ENCODE assay signal across 23 cellular contexts in the genomic region with DNA sequence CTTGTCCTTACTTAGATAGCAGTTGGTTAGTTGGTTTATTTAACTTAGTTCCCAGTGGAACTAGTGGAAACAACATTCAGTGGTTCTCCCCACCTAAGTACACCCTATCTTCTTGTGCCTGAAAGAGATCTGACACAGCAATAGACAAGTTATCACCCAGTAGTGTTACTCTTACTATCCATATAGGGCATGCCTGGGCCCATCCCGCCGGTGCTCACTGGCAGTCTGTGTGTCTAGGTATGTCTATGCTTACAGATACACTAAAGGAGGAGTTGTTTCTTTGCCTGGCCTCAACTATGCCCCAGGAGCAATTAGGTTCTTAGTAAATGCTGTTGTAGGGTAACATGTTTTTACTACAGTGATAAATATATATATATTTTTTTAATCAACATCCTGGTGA. TPM values are rescaled to one million over a fixed set of nuclear protein-coding genes. Genes with fewer than 3 reads are reported as not detected.
A peak's percentile ranks its signal among the peaks of the same experiment; 100 is the strongest.
DNase-seq lines count a peak whose midpoint lies in the region; ATAC-seq, FAIRE-seq and TF ChIP-seq lines count a peak whose summit lies in the region.
"Had no signal": no experiment of that assay in that cellular context is flagged by ENCODE, and none has a peak within 500 bp of the region (broad histone marks: within the 10 kb centered on the region; RNA-seq: fewer than 3 reads in every experiment).

No MANE protein-coding gene starts in this region.

- peak overlapping the region; percentile 96 for H2BK120ac ChIP-seq in H1 (replicated peaks; ENCODE audit: low read depth, low read length)

- H3K27ac ChIP-seq in breast epithelium (no peak overlapping the region), H1 (ENCODE audit: low read depth, low read length) (no peak overlapping the region), keratinocyte (ENCODE audit: control insufficient read depth, insufficient read depth, low read length) (peak overlapping the region; percentile 11), smooth muscle cell (ENCODE audit: low read depth) (peak overlapping the region; percentile 24)
- H3K27ac ChIP-seq: C4-2B, PC-9 had no signal

- H2BK20ac ChIP-seq in H1 (ENCODE audit: low read length) = no peak overlapping the region

- TF ChIP-seq POLR2A in breast epithelium (IDR thresholded peaks at IDR 0.05) = no peak
- TF ChIP-seq POLR2A in H1 (IDR thresholded peaks at IDR 0.05; ENCODE audit: control extremely low read depth in 1 of 2, low read depth in 2 of 2, low read length in 2 of 2) = no peak

- no peak for TF ChIP-seq RAD21 in H1 (IDR thresholded peaks at IDR 0.05 in 1 of 2, conservative IDR thresholded peaks at IDR 0.05 in 1 of 2; ENCODE audit: low read depth in 2 of 2, low read length in 2 of 2)

- H3K9me3 Mint-ChIP-seq in MCF 10A (ENCODE audit: unreplicated experiment) = peaks cover 8% of the 10 kb centered on the region
- no peaks in the 10 kb centered on the region for H3K9me3 Mint-ChIP-seq in natural killer cell treated with Interleukin-12 subunit alpha and Interleukin-12 subunit beta and Interleukin-15 and Interleukin-18, amount 100 ng/mL, for 72 hours

- peak overlapping the region; percentile 90; the same call in 1 of the 2 replicates for H2AFZ ChIP-seq in H1 (ENCODE audit: low read length)
- no peak overlapping the region for H2AFZ ChIP-seq in keratinocyte (ENCODE audit: control insufficient read depth, low read length)
- H2AFZ ChIP-seq in smooth muscle cell (ENCODE audit: low read depth) = peak overlapping the region; percentile 68
- H2AFZ ChIP-seq: PC-9 had no signal

- H3K9me3 ChIP-seq in breast epithelium = no peaks in the 10 kb centered on the region
- H3K9me3 ChIP-seq in H1 (ENCODE audit: insufficient read depth in 2 of 2, low read depth in 1 of 2, low read length in 1 of 2) = no peaks in the 10 kb centered on the region
- no peaks in the 10 kb centered on the region for H3K9me3 ChIP-seq in keratinocyte (ENCODE audit: control insufficient read depth, low read depth, low read length)
- H3K9me3 ChIP-seq in smooth muscle cell (replicated peaks; ENCODE audit: low read depth) = no peaks in the 10 kb centered on the region

- H2BK15ac ChIP-seq in H1 (ENCODE audit: low read length) = no peak overlapping the region

- BruUV-seq in MCF 10A (replicated peaks; lab: Mats Ljungman, UMichigan) = no TSS peak

- dilution Hi-C loops in keratinocyte (cut with MboI; ENCODE audit: extremely low pct_ligation_motif_present, low sequenced_read_pairs) = no loop called here

- no peaks in the 10 kb centered on the region for H3K79me1 ChIP-seq in H1 (ENCODE audit: low read depth, low read length)

- TF ChIP-seq CTCF in MCF 10A (IDR thresholded peaks at IDR 0.05; ENCODE audit: unreplicated experiment) (no peak), breast epithelium (IDR thresholded peaks at IDR 0.05) (no peak), H1 (IDR thresholded peaks at IDR 0.05; ENCODE audit: control extremely low read depth in 1 of 3, insufficient read depth in 1 of 3, low read depth in 1 of 3, low read length in 3 of 3) (no peak), keratinocyte (optimal IDR thresholded peaks at IDR 0.05 in 1 of 3, IDR thresholded peaks at IDR 0.05 in 1 of 3, conservative IDR thresholded peaks at IDR 0.05 in 1 of 3; ENCODE audit: extremely low read depth in 1 of 3, insufficient read depth in 2 of 3, low read length in 3 of 3) (no peak), smooth muscle cell (IDR thresholded peaks at IDR 0.05; ENCODE audit: borderline replicate concordance, insufficient read depth, poor library complexity, severe bottlenecking) (no peak)

- H3K56ac ChIP-seq in H1 (replicated peaks; ENCODE audit: insufficient read length, low read depth, low read length) = peak overlapping the region; percentile 39

- peak overlapping the region; percentile 66 for H3K14ac ChIP-seq in H1 (ENCODE audit: insufficient read length)

- H3K79me2 ChIP-seq in H1 (ENCODE audit: control insufficient read depth in 1 of 2, insufficient read depth in 2 of 2, low read length in 2 of 2) = no peaks in the 10 kb centered on the region
- H3K79me2 ChIP-seq in keratinocyte (ENCODE audit: control insufficient read depth, insufficient read depth, low read length) = no peaks in the 10 kb centered on the region
- H3K79me2 ChIP-seq in smooth muscle cell (ENCODE audit: low read depth) = no peaks in the 10 kb centered on the region

- no peaks in the 10 kb centered on the region for H3K27me3 Mint-ChIP-seq in MCF 10A (ENCODE audit: insufficient read depth, unreplicated experiment)
- H3K27me3 Mint-ChIP-seq in natural killer cell treated with Interleukin-12 subunit alpha and Interleukin-12 subunit beta and Interleukin-15 and Interleukin-18, amount 100 ng/mL, for 72 hours = peaks cover 19 to 31% of the 10 kb centered on the region in 2 donors

- peak overlapping the region; percentile 83 for H4K5ac ChIP-seq in H1 (ENCODE audit: insufficient read length, low read depth, low read length)

- no peak overlapping the region for H3K4me3 Mint-ChIP-seq in MCF 10A (ENCODE audit: unreplicated experiment)
- no peak overlapping the region for H3K4me3 Mint-ChIP-seq in natural killer cell treated with Interleukin-12 subunit alpha and Interleukin-12 subunit beta and Interleukin-15 and Interleukin-18, amount 100 ng/mL, for 72 hours

- ATAC-seq in natural killer cell treated with Interleukin-12 subunit alpha and Interleukin-12 subunit beta and Interleukin-15 and Interleukin-18, amount 100 ng/mL, for 72 hours = no peak
- ATAC-seq in HG03025 (IDR thresholded peaks at IDR 0.05; ENCODE audit: low FRiP score, unreplicated experiment) = no peak
- ATAC-seq: HCT116, K562 had no signal

- no peak overlapping the region for H2BK12ac ChIP-seq in H1 (ENCODE audit: low read depth, low read length)

- no peak for TF ChIP-seq EP300 in H1 (IDR thresholded peaks at IDR 0.05; ENCODE audit: borderline replicate concordance in 1 of 2, low read depth in 2 of 2, low read length in 2 of 2)

- H3K27me3 ChIP-seq in breast epithelium = no peaks in the 10 kb centered on the region
- no peaks in the 10 kb centered on the region for H3K27me3 ChIP-seq in H1 (replicated peaks in 1 of 4; ENCODE audit: control insufficient read depth in 3 of 4, extremely low read depth in 1 of 4, insufficient read depth in 3 of 4, low read length in 3 of 4)
- H3K27me3 ChIP-seq in keratinocyte (ENCODE audit: control insufficient read depth, extremely low read depth, insufficient read depth, low read length) = no peaks in the 10 kb centered on the region
- no peaks in the 10 kb centered on the region for H3K27me3 ChIP-seq in smooth muscle cell (ENCODE audit: low read depth)

- DNase-seq in MCF 10A (ENCODE audit: unreplicated experiment) (peak; percentile 64), breast epithelium (ENCODE audit: low spot score in 2 of 2) (no peak), H1 (ENCODE audit: low read depth in 1 of 2, low spot score in 2 of 2) (peak in 1 of 2 experiments; percentile 33), keratinocyte (ENCODE audit: low read depth, low spot score) (no peak), smooth muscle cell (lab: John Stamatoyannopoulos, UW; ENCODE audit: unreplicated experiment) (no peak), AG08396 (ENCODE audit: low spot score) (no peak)
- no peak for DNase-seq in natural killer cell treated with Interleukin-12 subunit alpha and Interleukin-12 subunit beta and Interleukin-15 and Interleukin-18, amount 100 ng/mL, for 72 hours (ENCODE audit: low spot score)
- DNase-seq: GOT3, MM.1S, NCI-H1092, NCI-H1436 treated with DMSO at 0.1 percent for 48 hours, NCI-H1930, NCI-H226, NCI-H510A treated with DMSO at 0.1 percent for 48 hours, NCI-H748 treated with DMSO at 0.1 percent for 48 hours, PC-9, RPMI8226 had no signal

- H3F3A ChIP-seq in smooth muscle cell (ENCODE audit: low read depth) = no peaks in the 10 kb centered on the region

- CTCF ChIA-PET in MCF 10A (lab: Yijun Ruan, JAX) = interaction anchor here (0.6 to 0.8 kb wide), 4 partner anchors 12 to 838 kb away, joined by 3 read pairs; a partner anchor contains a TSS
- CTCF ChIA-PET in H1 (lab: Charles Lee; ENCODE audit: partially characterized antibody) = interaction anchor here (1.3 kb wide), 1 partner anchor 1646 kb away, joined by 3 read pairs; no protein-coding TSS in a partner anchor

- H3K36me3 ChIP-seq in breast epithelium (no peaks in the 10 kb centered on the region), H1 (ENCODE audit: control insufficient read depth in 2 of 4, insufficient read depth in 4 of 4, low read length in 3 of 4) (no peaks in the 10 kb centered on the region), keratinocyte (ENCODE audit: control insufficient read depth in 2 of 2, extremely low read depth in 1 of 2, insufficient read depth in 2 of 2, low read length in 2 of 2) (no peaks in the 10 kb centered on the region), smooth muscle cell (ENCODE audit: low read depth) (no peaks in the 10 kb centered on the region)

- FAIRE-seq in H1 (lab: Jason Lieb, UNC) (peak; percentile 13), keratinocyte (lab: Jason Lieb, UNC) (peak; percentile 95)
- FAIRE-seq: G401.6, GM18507, K562 had no signal

- peak overlapping the region; percentile 89 for H4K91ac ChIP-seq in H1 (replicated peaks; ENCODE audit: insufficient read length, low read length)

- 84% methylated on average over 2 of the region's 2 CpGs; no CpG with 5 or more reads in 1 of the 2 experiments for WGBS in H1 (ENCODE audit: extremely low coverage in 1 of 2, insufficient coverage in 1 of 2, insufficient read length in 1 of 2, insufficient replicate concordance in 2 of 2, low coverage in 1 of 2, low lambda C conversion rate in 2 of 2, missing lambda C conversion rate in 1 of 2), 2 experiments
- 63% methylated on average over 2 of the region's 2 CpGs for WGBS in smooth muscle cell (ENCODE audit: low lambda C conversion rate)

- H3K4me1 ChIP-seq in breast epithelium = no peaks in the 10 kb centered on the region
- H3K4me1 ChIP-seq in H1 (replicated peaks in 1 of 4; ENCODE audit: control insufficient read depth in 3 of 4, insufficient read depth in 4 of 4, low read length in 3 of 4) = peaks cover 0 to 10% (median 7%) of the 10 kb centered on the region in 4 experiments; a peak in 5 of 7 replicates
- peaks cover 14% of the 10 kb centered on the region for H3K4me1 ChIP-seq in keratinocyte (ENCODE audit: control insufficient read depth, extremely low read depth, insufficient read depth, low read length)
- peaks cover 6% of the 10 kb centered on the region for H3K4me1 ChIP-seq in smooth muscle cell (ENCODE audit: low read depth)

- H3K18ac ChIP-seq in H1 (ENCODE audit: extremely low read depth, low read length) = no peak overlapping the region; the same call in 1 of the 2 replicates

- no peak overlapping the region for H2AK5ac ChIP-seq in H1 (ENCODE audit: low read depth, low read length)

- H3K4me3 ChIP-seq in breast epithelium (no peak overlapping the region), H1 (ENCODE audit: extremely low read depth in 1 of 4, insufficient read depth in 2 of 4, low read depth in 3 of 4, low read length in 4 of 4) (no peak overlapping the region), keratinocyte (ENCODE audit: control insufficient read depth in 2 of 3, extremely low read depth in 1 of 3, insufficient read depth in 2 of 3, low read depth in 1 of 3, low read length in 3 of 3) (no peak overlapping the region), smooth muscle cell (no peak overlapping the region)
- H3K4me3 ChIP-seq: K562, PC-9 had no signal

- H3K4me1 Mint-ChIP-seq in MCF 10A (ENCODE audit: insufficient read depth, unreplicated experiment) = peaks cover 11% of the 10 kb centered on the region
- no peaks in the 10 kb centered on the region for H3K4me1 Mint-ChIP-seq in natural killer cell treated with Interleukin-12 subunit alpha and Interleukin-12 subunit beta and Interleukin-15 and Interleukin-18, amount 100 ng/mL, for 72 hours (ENCODE audit: low read depth in 2 of 2)

- no peaks in the 10 kb centered on the region for H3K23me2 ChIP-seq in H1 (ENCODE audit: low read depth, low read length)

- no peak overlapping the region for H4K8ac ChIP-seq in H1 (ENCODE audit: extremely low read depth, insufficient read depth, low read length)

- H3K4ac ChIP-seq in H1 (replicated peaks; ENCODE audit: insufficient read length, low read depth, low read length) = peak overlapping the region; percentile 57

- H4K20me1 ChIP-seq in H1 (replicated peaks in 1 of 2; ENCODE audit: control insufficient read depth in 1 of 2, insufficient read depth in 2 of 2, low read length in 2 of 2) (no peaks in the 10 kb centered on the region), keratinocyte (ENCODE audit: control insufficient read depth, extremely low read depth, insufficient read depth, low read length) (no peaks in the 10 kb centered on the region), smooth muscle cell (ENCODE audit: low read depth) (no peaks in the 10 kb centered on the region)

- peak overlapping the region; percentile 94 for H3K27ac Mint-ChIP-seq in MCF 10A (ENCODE audit: low read depth, unreplicated experiment)
- no peak overlapping the region for H3K27ac Mint-ChIP-seq in natural killer cell treated with Interleukin-12 subunit alpha and Interleukin-12 subunit beta and Interleukin-15 and Interleukin-18, amount 100 ng/mL, for 72 hours

- POLR2A ChIA-PET in MCF 10A (lab: Yijun Ruan, JAX) = interaction anchor here (0.6 to 1.4 kb wide), 4 partner anchors 10 to 16 kb away, joined by 3 to 5 read pairs (median 4); a partner anchor contains a TSS
- POLR2A ChIA-PET in H1 (lab: Charles Lee; ENCODE audit: partially characterized antibody) = no interaction called here

- H3K9me1 ChIP-seq in keratinocyte (ENCODE audit: control insufficient read depth, extremely low read depth, insufficient read depth, low read length) = no peaks in the 10 kb centered on the region

- no peak overlapping the region for H3K9ac ChIP-seq in H1 (replicated peaks in 1 of 4; ENCODE audit: extremely low read depth in 1 of 4, low read depth in 3 of 4, low read length in 3 of 4)
- H3K9ac ChIP-seq in keratinocyte (ENCODE audit: control insufficient read depth, extremely low read depth, insufficient read depth, low read length) = no peak overlapping the region
- H3K9ac ChIP-seq in smooth muscle cell (ENCODE audit: low read depth) = no peak overlapping the region

- no peak overlapping the region for H3K4me2 ChIP-seq in H1 (ENCODE audit: insufficient read depth in 1 of 2, low read depth in 2 of 2, low read length in 2 of 2)
- H3K4me2 ChIP-seq in keratinocyte (ENCODE audit: control insufficient read depth, extremely low read depth, insufficient read depth, low read depth, low read length) = no peak overlapping the region
- no peak overlapping the region for H3K4me2 ChIP-seq in smooth muscle cell
- H3K4me2 ChIP-seq: PC-9 had no signal

- intact Hi-C loops in MCF 10A (cut with micrococcal nuclease) (no loop called here), breast epithelium (cut with DNase I; ENCODE audit: low total_unique reads) (loop anchor here (5.0 kb wide), 1 partner anchor 1353 kb away; no protein-coding TSS in a partner anchor)

- H2BK5ac ChIP-seq in H1 (ENCODE audit: low read depth, low read length) = peak overlapping the region; percentile 27; the same call in 1 of the 2 replicates

- H3K23ac ChIP-seq in H1 (ENCODE audit: insufficient read length) = no peak overlapping the region

- H3K36me3 Mint-ChIP-seq in MCF 10A (ENCODE audit: insufficient read depth, unreplicated experiment) = no peaks in the 10 kb centered on the region
- no peaks in the 10 kb centered on the region for H3K36me3 Mint-ChIP-seq in natural killer cell treated with Interleukin-12 subunit alpha and Interleukin-12 subunit beta and Interleukin-15 and Interleukin-18, amount 100 ng/mL, for 72 hours

RNA-seq across cellular contexts. Expression of a gene that starts 12.0 kb away (rescaled TPM):
- total RNA-seq in MCF 10A (2022) = 6.7 and 10.3 TPM in 2 replicates
- total RNA-seq in breast epithelium = 10 to 100 TPM; 18.4 to 32.0 (median 23.9) TPM
- total RNA-seq in H1 (2021; fragmentation: NEBNext Ultra II Directional; extraction: Animal tissue kit (Norgen Biotek cat#: 25700)) = 36.9 and 37.8 TPM in 2 replicates
- 26.7 and 32.0 TPM in 2 replicates for polyA plus RNA-seq in H1 (2011; rRNA removed)
- polyA plus RNA-seq in H1 (2011; cell fraction: cytosol; rRNA removed) = 23.9 TPM
- 56.3 TPM for polyA plus RNA-seq in H1 (2011; cell fraction: nucleus; rRNA removed)
- 35.4 to 38.0 TPM (median 37.0 TPM) in 4 replicates for polyA plus RNA-seq in H1 (2012, experiment 1 of 2)
- 10.6 TPM for polyA plus RNA-seq in H1 (2012, experiment 2 of 2)
- polyA plus RNA-seq in H1 (2013, experiment 1 of 2) = 46.7 TPM
- polyA plus RNA-seq in H1 (2013, experiment 2 of 2) = 42.5 TPM
- 78.9 and 87.3 TPM in 2 replicates for polyA minus RNA-seq in H1 (2011; rRNA and poly(A)+ RNA removed)
- 24.7 TPM for polyA minus RNA-seq in H1 (2011; cell fraction: cytosol; rRNA and poly(A)+ RNA removed)
- 82.2 TPM for polyA minus RNA-seq in H1 (2011; cell fraction: nucleus; rRNA and poly(A)+ RNA removed)
- 9.1 to 20.6 TPM (median 20.6 TPM) in 3 replicates for polyA plus RNA-seq in keratinocyte
- 19.9 TPM for polyA plus RNA-seq in keratinocyte (2011; ENCODE audit: low read depth)
- polyA plus RNA-seq in keratinocyte (2011; cell fraction: cytosol; rRNA removed) = 4.6 and 8.2 TPM in 2 replicates
- 30.5 and 32.6 TPM in 2 replicates for polyA plus RNA-seq in keratinocyte (2011; cell fraction: nucleus; rRNA removed)
- polyA plus RNA-seq in keratinocyte (2012; ENCODE audit: low replicate concordance) = 14.4 and 18.2 TPM in 2 replicates
- 21.0 to 56.7 TPM (median 47.5 TPM) in 3 replicates for polyA minus RNA-seq in keratinocyte
- 8.6 TPM for polyA minus RNA-seq in keratinocyte (2011; cell fraction: cytosol; rRNA and poly(A)+ RNA removed)
- 30.6 and 49.4 TPM in 2 replicates for polyA minus RNA-seq in keratinocyte (2011; cell fraction: nucleus; rRNA and poly(A)+ RNA removed)
- 70.4 and 96.1 TPM in 2 replicates for total RNA-seq in smooth muscle cell
- 53.2 and 58.4 TPM in 2 replicates for polyA plus RNA-seq in smooth muscle cell
- total RNA-seq in natural killer cell treated with Interleukin-12 subunit alpha and Interleukin-12 subunit beta and Interleukin-15 and Interleukin-18, amount 100 ng/mL, for 72 hours = 1 to 10 TPM; 1.5 to 2.6 TPM

Comparison
In these comparisons a context has a peak if more than half of its experiments do, and no peak if none do; other contexts are left out.
1. H3K27ac ChIP-seq: peak in keratinocyte (single experiment) and smooth muscle cell (single experiment); none in breast epithelium (0 of 2) and H1 (single experiment).